In the genomic region with DNA sequence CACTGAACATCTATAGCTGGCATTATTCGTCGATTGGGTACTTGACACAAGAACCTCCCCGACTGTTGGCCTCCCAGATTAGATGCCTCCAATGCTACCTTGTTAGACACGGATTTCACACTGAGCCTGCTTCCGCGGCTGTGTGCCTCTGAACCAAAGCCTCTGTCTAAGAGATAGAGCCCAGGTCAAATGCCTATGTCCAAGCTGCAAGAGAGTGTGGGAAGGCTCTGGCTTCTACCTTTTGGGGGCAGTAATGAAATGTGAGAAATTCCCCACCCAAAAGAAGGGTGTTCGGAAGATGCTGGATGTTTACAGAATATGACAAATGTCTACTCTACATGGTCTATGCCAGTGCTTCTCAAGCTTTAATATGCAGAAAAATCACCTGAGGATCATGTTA, we compare ENCODE assay signal across 12 cellular contexts. TPM values are rescaled to one million over a fixed set of nuclear protein-coding genes. Genes with fewer than 3 reads are reported as not detected.
DNase-seq lines count a peak whose midpoint lies in the region; ATAC-seq, FAIRE-seq and TF ChIP-seq lines count a peak whose summit lies in the region.
"Had no signal": no experiment of that assay in that cellular context is flagged by ENCODE, and none has a peak within 500 bp of the region (broad histone marks: within the 10 kb centered on the region; RNA-seq: fewer than 3 reads in every experiment).

No MANE protein-coding gene starts in this region.

- peaks cover 18% of the 10 kb centered on the region; the same call in 2 of the 3 replicates for H3K36me3 ChIP-seq in K562 (ENCODE audit: control insufficient read depth, insufficient read depth, low read length)
- H3K36me3 ChIP-seq in neuronal stem cell (replicated peaks in 1 of 2; ENCODE audit: control insufficient read depth in 2 of 2, insufficient read depth in 2 of 2, low read length in 2 of 2), result peaks cover 8 to 13% of the 10 kb centered on the region in 2 donors

- WGBS in K562 (ENCODE audit: insufficient coverage, low coverage, missing lambda C conversion rate), result 19% methylated on average over 7 of the region's 7 CpGs
- no CpG with 5 or more reads among the region's 7 CpGs for WGBS in neuronal stem cell (ENCODE audit: extremely low coverage in 2 of 2, insufficient read length in 2 of 2, insufficient replicate concordance in 1 of 2), 2 donors

- peaks cover 7% of the 10 kb centered on the region for H3K79me1 ChIP-seq in neuronal stem cell (ENCODE audit: low read depth, low read length)

- H2BK12ac ChIP-seq in neuronal stem cell (ENCODE audit: low read length), result no peak overlapping the region

- H3K27me3 ChIP-seq in K562 (ENCODE audit: control insufficient read depth in 2 of 2, insufficient read depth in 2 of 2, low read length in 2 of 2), result no peaks in the 10 kb centered on the region
- no peaks in the 10 kb centered on the region for H3K27me3 ChIP-seq in neuronal stem cell (ENCODE audit: control insufficient read depth in 3 of 3, insufficient read depth in 3 of 3, low read depth in 1 of 3, low read length in 3 of 3)
- H3K27me3 ChIP-seq: MG63, stomach had no signal

- H2AFZ ChIP-seq in K562 (ENCODE audit: low read depth, low read length) (peak overlapping the region; percentile 94), neuronal stem cell (ENCODE audit: low read length) (peak overlapping the region; percentile 75)

- intact Hi-C loops in K562 (cut with micrococcal nuclease), result loop anchor here (1.0 to 10.0 kb wide), 2 partner anchors 27 to 188 kb away; partner anchors contain the start of genes KNL1 and RMDN3

- POLR2A ChIA-PET in K562 (lab: Yijun Ruan, JAX), result interaction anchor here (0.6 to 1.1 kb wide), 4 partner anchors 17 to 537 kb away, joined by 3 read pairs; no protein-coding TSS in a partner anchor

- TF ChIP-seq RAD21 in K562 (CRISPR knock-in tag; conservative IDR thresholded peaks at IDR 0.05 in 1 of 2, IDR thresholded peaks at IDR 0.05 in 1 of 2), result peak; percentile 35 to 66

- no peak overlapping the region for H2AK5ac ChIP-seq in neuronal stem cell (ENCODE audit: low read depth, low read length)

- no TSS peak for BruUV-seq in K562 (replicated peaks; lab: Mats Ljungman, UMichigan)

- H3K18ac ChIP-seq in neuronal stem cell (ENCODE audit: low read length), result no peak overlapping the region

- DNase-seq in SIG-M5 treated with dmso at 0.1 percent for 504 hours (lab: John Stamatoyannopoulos, UW; ENCODE audit: unreplicated experiment), result peak; percentile 23
- no peak for DNase-seq in SIG-M5 (lab: John Stamatoyannopoulos, UW)
- peak; percentile 58 for DNase-seq in NAMALWA (ENCODE audit: low spot score)
- DNase-seq in K562 (ENCODE audit: extremely low read depth in 1 of 4, low spot score in 3 of 4), result peak in 3 of 4 experiments; percentile 24 to 80 (median 58)
- DNase-seq in neuronal stem cell (ENCODE audit: low spot score), result no peak
- no peak for DNase-seq in mucosa of gallbladder (ENCODE audit: low spot score)
- DNase-seq in GM19238 (ENCODE audit: insufficient read length, low spot score), result no peak
- no peak for DNase-seq in kidney glomerular epithelial cell (lab: John Stamatoyannopoulos, UW)
- DNase-seq: activated CD4-positive, alpha-beta T cell treated with anti-CD3 and anti-CD28 coated beads, Interleukin-2, amount 50 U/mL, for 1 hour; MG63; stomach had no signal

- H3K4me2 ChIP-seq in K562 (ENCODE audit: insufficient read depth, low read length) (peak overlapping the region; percentile 62), neuronal stem cell (ENCODE audit: insufficient read depth, low read length, poor library complexity, severe bottlenecking) (no peak overlapping the region)

- H2BK5ac ChIP-seq in neuronal stem cell (ENCODE audit: low read length), result no peak overlapping the region

- TF ChIP-seq EP300 in K562 (IDR thresholded peaks at IDR 0.05; ENCODE audit: low read length), result no peak

- peak; percentile 54 to 77 (median 72) for TF ChIP-seq CTCF in K562 (IDR thresholded peaks at IDR 0.05 in 2 of 3, conservative IDR thresholded peaks at IDR 0.05 in 1 of 3; ENCODE audit: insufficient read depth in 2 of 3, low read depth in 1 of 3, low read length in 3 of 3)

- no peak overlapping the region for H4K8ac ChIP-seq in neuronal stem cell (ENCODE audit: low read depth, low read length)

- no peak overlapping the region for H3K23ac ChIP-seq in neuronal stem cell (ENCODE audit: low read depth, low read length, poor library complexity)

- ATAC-seq in K562, result peak; percentile 58

- H2BK15ac ChIP-seq in neuronal stem cell (ENCODE audit: low read length), result no peak overlapping the region

- H3K79me2 ChIP-seq in K562 (ENCODE audit: control insufficient read depth, insufficient read depth, low read length), result peaks cover 54% of the 10 kb centered on the region

- peak; percentile 86 for FAIRE-seq in K562 (lab: Jason Lieb, UNC)

- CTCF ChIA-PET in K562 (lab: Yijun Ruan, JAX; ENCODE audit: low intra/inter-chr PET ratio), result no interaction called here

- peaks cover 20 to 25% of the 10 kb centered on the region in 2 experiments; a peak in 4 of 5 replicates for H3K4me1 ChIP-seq in K562 (replicated peaks in 1 of 2; ENCODE audit: control insufficient read depth in 2 of 2, insufficient read depth in 2 of 2, low read length in 2 of 2)
- peaks cover 4 to 12% of the 10 kb centered on the region in 2 donors for H3K4me1 ChIP-seq in neuronal stem cell (ENCODE audit: control insufficient read depth in 2 of 2, insufficient read depth in 1 of 2, low read depth in 1 of 2, low read length in 2 of 2)

- H4K91ac ChIP-seq in neuronal stem cell (ENCODE audit: low read depth, low read length, poor library complexity), result no peak overlapping the region

- no peak overlapping the region for H2BK120ac ChIP-seq in neuronal stem cell (ENCODE audit: low read depth, low read length)

- in situ Hi-C loops in K562 (cut with MboI), result no loop called here

- H3K27ac ChIP-seq in K562 (ENCODE audit: extremely low read depth, low read depth, low read length), result no peak overlapping the region
- no peak overlapping the region for H3K27ac ChIP-seq in neuronal stem cell (replicated peaks; ENCODE audit: low read length)
- H3K27ac ChIP-seq: neutrophil, stomach had no signal

- H3K14ac ChIP-seq in neuronal stem cell (ENCODE audit: low read length), result no peak overlapping the region

- H3K9me1 ChIP-seq in K562 (ENCODE audit: control insufficient read depth, insufficient read depth, low read length), result no peaks in the 10 kb centered on the region

- no peak overlapping the region for H3K4me3 ChIP-seq in K562
- no peak overlapping the region for H3K4me3 ChIP-seq in neuronal stem cell (ENCODE audit: low read length in 2 of 2)
- H3K4me3 ChIP-seq: MG63, stomach had no signal

- no peak for TF ChIP-seq POLR2A in K562 (conservative IDR thresholded peaks at IDR 0.05)

- H3K9me3 ChIP-seq in K562 (replicated peaks; ENCODE audit: control insufficient read depth, insufficient read depth, low read depth, low read length) (no peaks in the 10 kb centered on the region), neuronal stem cell (replicated peaks in 1 of 2; ENCODE audit: control insufficient read depth in 2 of 2, insufficient read depth in 1 of 2, low read depth in 1 of 2, low read length in 2 of 2) (no peaks in the 10 kb centered on the region)
- H3K9me3 ChIP-seq: MG63, neutrophil, stomach had no signal

- H3K9ac ChIP-seq in K562 (ENCODE audit: insufficient read depth in 1 of 2, low read depth in 2 of 2, low read length in 2 of 2) (no peak overlapping the region; a peak in 1 of 4 replicates), neuronal stem cell (ENCODE audit: low read depth, low read length, poor library complexity) (peak overlapping the region; percentile 46)

- no peaks in the 10 kb centered on the region for H4K20me1 ChIP-seq in K562 (replicated peaks; ENCODE audit: control insufficient read depth, insufficient read depth, low read length)

- no peak overlapping the region for H3K4ac ChIP-seq in neuronal stem cell (ENCODE audit: low read length)

RNA-seq across cellular contexts. Expression of gene RPUSD2, which starts 2.0 kb away (rescaled TPM):
- 5.8 and 12.4 TPM in 2 replicates for total RNA-seq in K562 (2011; cell fraction: chromatin; rRNA removed; ENCODE audit: low replicate concordance)
- total RNA-seq in K562 (2011; cell fraction: nucleolus; rRNA removed), result 17.1 and 22.7 TPM in 2 replicates
- 12.1 and 12.4 TPM in 2 replicates for total RNA-seq in K562 (2011; cell fraction: nucleoplasm; rRNA removed)
- total RNA-seq in K562 (2014; rRNA removed) (23.4 and 36.8 TPM in 2 replicates), K562 (2014; rRNA removed; fragmentation: Illumina TruSeq; extraction: Trizol) (10.0 and 14.3 TPM in 2 replicates), K562 (2015; rRNA removed; fragmentation: Illumina TruSeq; extraction: Trizol) (17.5 and 18.6 TPM in 2 replicates), K562 (2021) (24.0 and 30.2 TPM in 2 replicates), mucosa of gallbladder (8.1 TPM)
- polyA plus RNA-seq in K562 (2011; rRNA removed) (11.2 and 13.0 TPM in 2 replicates), K562 (2014; fragmentation: Illumina TruSeq; extraction: Trizol) (13.6 and 13.7 TPM in 2 replicates), K562 (2014; fragmentation: Nextera tagmentation; extraction: Ambion mirVana) (1 to 10 TPM; 3.7 to 5.0 TPM), K562 (2014; rRNA removed) (19.6 and 20.5 TPM in 2 replicates)
- 11.7 and 20.8 TPM in 2 replicates for polyA plus RNA-seq in K562 (2011; cell fraction: cytosol; rRNA removed)
- polyA plus RNA-seq in K562 (2011; cell fraction: nucleus; rRNA removed), result 10.8 and 14.7 TPM in 2 replicates
- polyA plus RNA-seq in K562 (2012), result 9.7 and 17.2 TPM in 2 replicates
- 14.4 and 16.9 TPM in 2 replicates for polyA minus RNA-seq in K562 (2011; rRNA and poly(A)+ RNA removed)
- polyA minus RNA-seq in K562 (2011; cell fraction: cytosol; rRNA and poly(A)+ RNA removed), result 11.1 and 12.7 TPM in 2 replicates
- polyA minus RNA-seq in K562 (2011; cell fraction: nucleus; rRNA and poly(A)+ RNA removed), result 9.4 and 12.4 TPM in 2 replicates
- polyA plus RNA-seq in neuronal stem cell (2013, experiment 1 of 2), result 7.3 TPM
- polyA plus RNA-seq in neuronal stem cell (2013, experiment 2 of 2), result 7.1 TPM

RNA-seq across cellular contexts. Expression of gene CCDC32, which starts 2.3 kb away (rescaled TPM):
- total RNA-seq in K562 (2011; cell fraction: chromatin; rRNA removed; ENCODE audit: low replicate concordance), result 58.0 and 64.4 TPM in 2 replicates
- total RNA-seq in K562 (2011; cell fraction: nucleolus; rRNA removed), result 36.7 and 40.0 TPM in 2 replicates
- total RNA-seq in K562 (2011; cell fraction: nucleoplasm; rRNA removed), result 34.5 and 52.4 TPM in 2 replicates
- total RNA-seq in K562 (2014; rRNA removed) (22.2 and 26.8 TPM in 2 replicates), K562 (2014; rRNA removed; fragmentation: Illumina TruSeq; extraction: Trizol) (53.3 and 75.6 TPM in 2 replicates), K562 (2015; rRNA removed; fragmentation: Illumina TruSeq; extraction: Trizol) (21.6 and 30.7 TPM in 2 replicates), K562 (2021) (33.8 and 38.0 TPM in 2 replicates), mucosa of gallbladder (33.0 TPM)
- polyA plus RNA-seq in K562 (2011; rRNA removed) (34.7 and 37.0 TPM in 2 replicates), K562 (2014; fragmentation: Illumina TruSeq; extraction: Trizol) (28.5 and 34.1 TPM in 2 replicates), K562 (2014; fragmentation: Nextera tagmentation; extraction: Ambion mirVana) (10 to 100 TPM; 54.4 to 94.8 TPM), K562 (2014; rRNA removed) (35.3 and 37.1 TPM in 2 replicates)
- 14.8 and 23.9 TPM in 2 replicates for polyA plus RNA-seq in K562 (2011; cell fraction: cytosol; rRNA removed)
- polyA plus RNA-seq in K562 (2011; cell fraction: nucleus; rRNA removed), result 8.3 and 17.2 TPM in 2 replicates
- 38.8 and 49.7 TPM in 2 replicates for polyA plus RNA-seq in K562 (2012)
- polyA minus RNA-seq in K562 (2011; rRNA and poly(A)+ RNA removed), result 31.1 and 44.8 TPM in 2 replicates
- 5.4 and 8.2 TPM in 2 replicates for polyA minus RNA-seq in K562 (2011; cell fraction: cytosol; rRNA and poly(A)+ RNA removed)
- 7.5 and 29.2 TPM in 2 replicates for polyA minus RNA-seq in K562 (2011; cell fraction: nucleus; rRNA and poly(A)+ RNA removed)
- 14.3 TPM for polyA plus RNA-seq in neuronal stem cell (2013, experiment 1 of 2)
- 12.6 TPM for polyA plus RNA-seq in neuronal stem cell (2013, experiment 2 of 2)

RNA-seq across cellular contexts. Expression of gene KNL1, which starts 26.9 kb away (rescaled TPM):
- total RNA-seq in K562 (2011; cell fraction: chromatin; rRNA removed; ENCODE audit: low replicate concordance), result 23.6 and 133 TPM in 2 replicates
- total RNA-seq in K562 (2011; cell fraction: nucleolus; rRNA removed), result 10.0 and 22.1 TPM in 2 replicates
- total RNA-seq in K562 (2011; cell fraction: nucleoplasm; rRNA removed), result 29.4 and 37.6 TPM in 2 replicates
- total RNA-seq in K562 (2014; rRNA removed) (29.2 and 30.7 TPM in 2 replicates), K562 (2014; rRNA removed; fragmentation: Illumina TruSeq; extraction: Trizol) (62.1 and 74.1 TPM in 2 replicates), K562 (2015; rRNA removed; fragmentation: Illumina TruSeq; extraction: Trizol) (58.8 and 65.4 TPM in 2 replicates), K562 (2021) (32.1 and 34.8 TPM in 2 replicates), mucosa of gallbladder (2.3 TPM)
- polyA plus RNA-seq in K562 (2011; rRNA removed) (29.8 and 34.6 TPM in 2 replicates), K562 (2014; fragmentation: Illumina TruSeq; extraction: Trizol) (35.5 and 43.7 TPM in 2 replicates), K562 (2014; fragmentation: Nextera tagmentation; extraction: Ambion mirVana) (10 to 100 TPM; 14.5 to 17.9 TPM), K562 (2014; rRNA removed) (16.5 and 52.8 TPM in 2 replicates)
- 3.7 and 12.4 TPM in 2 replicates for polyA plus RNA-seq in K562 (2011; cell fraction: cytosol; rRNA removed)
- polyA plus RNA-seq in K562 (2011; cell fraction: nucleus; rRNA removed), result 12.0 and 18.2 TPM in 2 replicates
- 16.4 and 19.6 TPM in 2 replicates for polyA plus RNA-seq in K562 (2012)
- 103 and 127 TPM in 2 replicates for polyA minus RNA-seq in K562 (2011; rRNA and poly(A)+ RNA removed)
- 27.7 and 28.9 TPM in 2 replicates for polyA minus RNA-seq in K562 (2011; cell fraction: cytosol; rRNA and poly(A)+ RNA removed)
- 21.1 and 45.1 TPM in 2 replicates for polyA minus RNA-seq in K562 (2011; cell fraction: nucleus; rRNA and poly(A)+ RNA removed)
- 19.7 TPM for polyA plus RNA-seq in neuronal stem cell (2013, experiment 1 of 2)
- polyA plus RNA-seq in neuronal stem cell (2013, experiment 2 of 2), result 18.0 TPM

Comparison
In these comparisons a context has a peak if more than half of its experiments do, and no peak if none do; other contexts are left out.
1. DNase-seq: peak in SIG-M5 treated with dmso at 0.1 percent for 504 hours (single experiment), NAMALWA (single experiment) and K562 (3 of 4); none in SIG-M5 (single experiment), neuronal stem cell (single experiment), mucosa of gallbladder (single experiment), GM19238 (single experiment) and kidney glomerular epithelial cell (single experiment).